1 cellular context compared by ENCODE assay signal in genomic region chr12:103905730-103906349, GRCh38.
TF ChIP-seq lines count a peak whose summit lies in the region.

No MANE protein-coding gene starts in this region.

TF ChIP-seq in HepG2, 621 proteins besides CTCF, POLR2A, EP300 and RAD21:
- no peak for TF ChIP-seq HMGXB4 (CRISPR knock-in tag; IDR thresholded peaks at IDR 0.05; ENCODE audit: borderline replicate concordance in 1 of 2, low read depth in 1 of 2)
- 0 out of 2 replicates have a peak, but pooled peaks have one; percentile 9 for TF ChIP-seq FOXA1 (IDR thresholded peaks at IDR 0.05)
- no peak for TF ChIP-seq FOXA1 (CRISPR knock-in tag; IDR thresholded peaks at IDR 0.05)
